Comparison of ENCODE assay signal across 8 cellular contexts in the genomic region with DNA sequence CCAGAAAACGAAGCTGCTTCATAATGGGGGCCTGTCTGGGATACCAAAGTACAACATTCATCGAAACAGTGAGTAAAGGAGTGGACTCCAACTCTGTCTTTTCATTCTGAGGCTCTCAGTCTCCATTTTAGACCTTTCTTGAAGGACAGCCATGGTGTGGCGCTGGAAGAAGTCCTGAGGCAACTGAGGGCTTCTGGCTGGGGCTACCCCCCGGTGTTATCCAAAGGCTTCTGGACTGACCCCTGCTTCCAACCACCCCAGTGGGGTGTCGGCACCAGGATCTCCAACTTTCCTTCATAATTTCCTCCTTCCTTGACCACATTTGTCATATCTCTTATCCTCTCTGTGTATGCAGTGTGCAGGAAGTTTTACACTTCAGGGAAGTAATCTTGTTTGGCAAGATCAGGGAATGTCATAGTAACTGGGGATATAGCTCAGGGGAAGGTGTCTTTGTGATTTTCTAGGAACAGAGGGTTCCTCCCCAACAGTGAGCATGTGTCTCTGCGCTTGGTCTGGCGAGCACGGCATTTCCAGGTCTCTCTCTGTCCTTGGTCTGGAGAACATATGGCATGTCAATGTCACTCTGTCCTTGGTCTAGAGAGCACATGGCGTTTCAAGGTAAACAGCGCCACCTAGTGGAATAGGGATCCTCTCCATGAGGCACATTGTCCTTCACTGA. TPM values are rescaled to one million over a fixed set of nuclear protein-coding genes. Genes with fewer than 3 reads are reported as not detected.
DNase-seq lines count a peak whose midpoint lies in the region; ATAC-seq and TF ChIP-seq lines count a peak whose summit lies in the region.

No MANE protein-coding gene starts in this region.

- DNase-seq in AML-193 (lab: John Stamatoyannopoulos, UW) (peak; percentile 70 to 71), H9 (peak; percentile 71), NK-92 (lab: John Stamatoyannopoulos, UW; ENCODE audit: unreplicated experiment) (peak; percentile 21), mucosa of gallbladder (ENCODE audit: low spot score) (peak; percentile 70)
- peak; percentile 85 for DNase-seq in activated CD8-positive, alpha-beta T cell treated with anti-CD3 and anti-CD28 coated beads for 36 hours
- DNase-seq in effector memory CD8-positive, alpha-beta T cell = peak; percentile 77 to 80 (median 79)
- DNase-seq in stimulated activated naive CD4-positive, alpha-beta T cell (lab: John Stamatoyannopoulos, UW) = peak; percentile 34 to 82 (median 60)

- no peak overlapping the region for H2BK5ac ChIP-seq in H9 (ENCODE audit: insufficient read length, low read length)

- no peak overlapping the region for H2BK15ac ChIP-seq in H9 (ENCODE audit: low read depth, low read length)

- H3K4me3 Mint-ChIP-seq in H9 = peak overlapping the region in 1 of 2 experiments; percentile 19; a peak in 1 of 5 replicates
- no peak overlapping the region for H3K4me3 Mint-ChIP-seq in activated CD8-positive, alpha-beta T cell treated with anti-CD3 and anti-CD28 coated beads for 36 hours
- H3K4me3 Mint-ChIP-seq in effector memory CD8-positive, alpha-beta T cell = no peak overlapping the region

- H3K27me3 Mint-ChIP-seq in H9 (ENCODE audit: low read depth) = peaks cover 7% of the 10 kb centered on the region
- peaks cover 4% of the 10 kb centered on the region for H3K27me3 Mint-ChIP-seq in activated CD8-positive, alpha-beta T cell treated with anti-CD3 and anti-CD28 coated beads for 36 hours
- H3K27me3 Mint-ChIP-seq in effector memory CD8-positive, alpha-beta T cell = peaks cover 18 to 37% of the 10 kb centered on the region in 2 donors

- H4K8ac ChIP-seq in H9 (replicated peaks; ENCODE audit: insufficient read length, low read depth, low read length) = no peak overlapping the region

- H3K14ac ChIP-seq in H9 (ENCODE audit: insufficient read depth, low read length) = no peak overlapping the region

- no peak overlapping the region for H3K23ac ChIP-seq in H9 (ENCODE audit: insufficient read length, low read depth, low read length)

- H3K27ac Mint-ChIP-seq in H9 = 0 out of 7 replicates have a peak overlapping the region, but pooled peaks of 1 of the 3 experiments have one; percentile 4
- H3K27ac Mint-ChIP-seq in activated CD8-positive, alpha-beta T cell treated with anti-CD3 and anti-CD28 coated beads for 36 hours = no peak overlapping the region
- H3K27ac Mint-ChIP-seq in effector memory CD8-positive, alpha-beta T cell = no peak overlapping the region

- no peak overlapping the region for H3K9ac ChIP-seq in H9 (ENCODE audit: extremely low read depth, insufficient read length, low read length)

- WGBS in H9 (ENCODE audit: extremely low coverage, insufficient read length, low lambda C conversion rate) = no CpG with 5 or more reads among the region's 10 CpGs

- H3K56ac ChIP-seq in H9 (ENCODE audit: insufficient read length, low read depth, low read length) = no peak overlapping the region

- H2BK120ac ChIP-seq in H9 (ENCODE audit: low read depth, low read length, poor library complexity, severe bottlenecking) = no peak overlapping the region

- ATAC-seq in activated CD8-positive, alpha-beta T cell treated with anti-CD3 and anti-CD28 coated beads for 36 hours = peak; percentile 79
- ATAC-seq in effector memory CD8-positive, alpha-beta T cell (replicated peaks) = peak; percentile 89
- ATAC-seq in HG03108 (IDR thresholded peaks at IDR 0.05; ENCODE audit: unreplicated experiment) = no peak

- H3K18ac ChIP-seq in H9 (ENCODE audit: insufficient read length, low read depth, low read length) = no peak overlapping the region

- H2AFZ ChIP-seq in H9 (ENCODE audit: low read length) = no peak overlapping the region

- CTCF ChIA-PET in activated CD8-positive, alpha-beta T cell treated with anti-CD3 and anti-CD28 coated beads for 36 hours (lab: Charles Lee) = interaction anchor here (0.6 to 6.7 kb wide), 15 partner anchors 9 to 218 kb away, joined by 3 to 82 read pairs (median 4); a partner anchor contains a TSS

- H3K27ac ChIP-seq in H9 (ENCODE audit: insufficient read length, low read depth, low read length) = no peak overlapping the region

- no peaks in the 10 kb centered on the region for H3K79me2 ChIP-seq in H9 (ENCODE audit: insufficient read depth, low read length)

- H3K4ac ChIP-seq in H9 (ENCODE audit: low read depth, low read length) = no peak overlapping the region

- no peaks in the 10 kb centered on the region for H3K4me1 ChIP-seq in H9 (ENCODE audit: insufficient read depth, low read length)

- no peak overlapping the region for H2AK5ac ChIP-seq in H9 (ENCODE audit: insufficient read length, low read length)

- H3K9me3 ChIP-seq in H9 (ENCODE audit: control insufficient read depth, low read depth, low read length) = peaks cover 16% of the 10 kb centered on the region

- H3K79me1 ChIP-seq in H9 (ENCODE audit: insufficient read depth, low read depth, low read length, poor library complexity, severe bottlenecking) = no peaks in the 10 kb centered on the region

- peaks cover 44 to 45% of the 10 kb centered on the region in 2 experiments for H3K9me3 Mint-ChIP-seq in H9
- no peaks in the 10 kb centered on the region for H3K9me3 Mint-ChIP-seq in activated CD8-positive, alpha-beta T cell treated with anti-CD3 and anti-CD28 coated beads for 36 hours
- no peaks in the 10 kb centered on the region for H3K9me3 Mint-ChIP-seq in effector memory CD8-positive, alpha-beta T cell

- H4K20me1 ChIP-seq in H9 (ENCODE audit: control insufficient read depth, insufficient read depth, insufficient read length) = no peaks in the 10 kb centered on the region

- H3K23me2 ChIP-seq in H9 (ENCODE audit: insufficient read length, low read depth, low read length, poor library complexity, severe bottlenecking) = no peaks in the 10 kb centered on the region

- intact Hi-C loops in activated CD8-positive, alpha-beta T cell treated with anti-CD3 and anti-CD28 coated beads for 36 hours (cut with micrococcal nuclease) = no loop called here

- peaks cover 3 to 10% of the 10 kb centered on the region in 2 experiments; a peak in 3 of 4 replicates for H3K4me1 Mint-ChIP-seq in H9
- peaks cover 3% of the 10 kb centered on the region for H3K4me1 Mint-ChIP-seq in activated CD8-positive, alpha-beta T cell treated with anti-CD3 and anti-CD28 coated beads for 36 hours (ENCODE audit: low read depth)
- peaks cover 3 to 5% of the 10 kb centered on the region in 2 donors for H3K4me1 Mint-ChIP-seq in effector memory CD8-positive, alpha-beta T cell (ENCODE audit: low read depth in 2 of 2)

- no peaks in the 10 kb centered on the region for H3K27me3 ChIP-seq in H9 (ENCODE audit: insufficient read depth, low read length)

- no peak overlapping the region for H2BK20ac ChIP-seq in H9 (ENCODE audit: low read depth, low read length, poor library complexity, severe bottlenecking)

- POLR2A ChIA-PET in activated CD8-positive, alpha-beta T cell treated with anti-CD3 and anti-CD28 coated beads for 36 hours (lab: Charles Lee) = interaction anchor here (0.7 kb wide), 2 partner anchors 12 to 109 kb away, joined by 3 to 4 read pairs; no protein-coding TSS in a partner anchor

- H3K4me2 ChIP-seq in H9 (ENCODE audit: insufficient read depth, insufficient read length, low read length) = no peak overlapping the region

- no peak overlapping the region for H4K5ac ChIP-seq in H9 (ENCODE audit: insufficient read length, low read depth, low read length)

- no peak overlapping the region for H3T11ph ChIP-seq in H9 (ENCODE audit: low read length)

- H3K36me3 Mint-ChIP-seq in H9 (ENCODE audit: insufficient read depth in 1 of 3, low read depth in 3 of 3) = peaks cover 22 to 57% (median 29%) of the 10 kb centered on the region in 3 experiments
- no peaks in the 10 kb centered on the region for H3K36me3 Mint-ChIP-seq in activated CD8-positive, alpha-beta T cell treated with anti-CD3 and anti-CD28 coated beads for 36 hours (ENCODE audit: low read depth)
- no peaks in the 10 kb centered on the region for H3K36me3 Mint-ChIP-seq in effector memory CD8-positive, alpha-beta T cell (ENCODE audit: insufficient read depth)

- no peak overlapping the region for H4K91ac ChIP-seq in H9 (ENCODE audit: insufficient read length, low read depth, low read length)

- peak; percentile 87 for TF ChIP-seq CTCF in H9 (conservative IDR thresholded peaks at IDR 0.05)
- TF ChIP-seq CTCF in activated CD8-positive, alpha-beta T cell treated with anti-CD3 and anti-CD28 coated beads for 36 hours (IDR thresholded peaks at IDR 0.05) = peak; percentile 87

- no peak overlapping the region for H2BK12ac ChIP-seq in H9 (ENCODE audit: insufficient read length, low read depth, low read length)

RNA-seq across cellular contexts. Expression of a gene that starts 19.4 kb away (rescaled TPM):
- total RNA-seq in H9 (2021) = 50.7 and 52.6 TPM in 2 replicates
- total RNA-seq in activated CD8-positive, alpha-beta T cell treated with anti-CD3 and anti-CD28 coated beads for 36 hours = 10 to 100 TPM; 30.6 to 33.3 TPM
- total RNA-seq in mucosa of gallbladder = 101 TPM

RNA-seq across cellular contexts. Expression of a gene that starts 51.2 kb away (rescaled TPM):
- 1.6 and 1.9 TPM in 2 replicates for total RNA-seq in H9 (2021)
- not detected for total RNA-seq in activated CD8-positive, alpha-beta T cell treated with anti-CD3 and anti-CD28 coated beads for 36 hours
- total RNA-seq in mucosa of gallbladder = 0.03 TPM

RNA-seq across cellular contexts. Expression of a gene that starts 51.3 kb away (rescaled TPM):
- total RNA-seq in H9 (2021) (1.6 and 2.1 TPM in 2 replicates), mucosa of gallbladder (3.3 TPM)
- under 1 TPM; 0.85 to 0.90 TPM for total RNA-seq in activated CD8-positive, alpha-beta T cell treated with anti-CD3 and anti-CD28 coated beads for 36 hours

RNA-seq across cellular contexts. Expression of a gene that starts 51.4 kb away (rescaled TPM):
- total RNA-seq in H9 (2021) (5.6 and 8.3 TPM in 2 replicates), mucosa of gallbladder (11.1 TPM)
- total RNA-seq in activated CD8-positive, alpha-beta T cell treated with anti-CD3 and anti-CD28 coated beads for 36 hours = 1 to 10 TPM; 4.6 to 5.5 TPM

Comparison
In these comparisons a context has a peak if more than half of its experiments do, and no peak if none do; other contexts are left out.
1. DNase-seq: peak in every context shown above with its lines; median percentile 85 in activated CD8-positive, alpha-beta T cell treated with anti-CD3 and anti-CD28 coated beads for 36 hours; 79 in effector memory CD8-positive, alpha-beta T cell; 71 in H9; 70 in AML-193; 70 in mucosa of gallbladder; 60 in stimulated activated naive CD4-positive, alpha-beta T cell; 21 in NK-92.